ENCODE assay signal across 16 cellular contexts in genomic region chr7:572668-573495, GRCh38. TPM values are rescaled to one million over a fixed set of nuclear protein-coding genes. Genes with fewer than 3 reads are reported as not detected.
A peak's percentile ranks its signal among the peaks of the same experiment; 100 is the strongest.
DNase-seq lines count a peak whose midpoint lies in the region; ATAC-seq and TF ChIP-seq lines count a peak whose summit lies in the region.
"Had no signal": no experiment of that assay in that cellular context is flagged by ENCODE, and none has a peak within 500 bp of the region (broad histone marks: within the 10 kb centered on the region; RNA-seq: fewer than 3 reads in every experiment).

No MANE protein-coding gene starts in this region.

- H3K4me1 ChIP-seq in NT2/D1 (ENCODE audit: insufficient read depth, insufficient read length) = peaks cover 23% of the 10 kb centered on the region
- peaks cover 1% of the 10 kb centered on the region; the same call in 1 of the 2 replicates for H3K4me1 ChIP-seq in iPS DF 6.9 (ENCODE audit: control insufficient read depth, insufficient read depth, low read length)
- H3K4me1 ChIP-seq in neural progenitor cell = peaks cover 15% of the 10 kb centered on the region

- peak overlapping the region; percentile 63 for H3K27ac Mint-ChIP-seq in neural progenitor cell
- H3K27ac Mint-ChIP-seq: B cell; CD8-positive, alpha-beta T cell had no signal

- peaks cover 39% of the 10 kb centered on the region for H3K4me1 Mint-ChIP-seq in neural progenitor cell
- H3K4me1 Mint-ChIP-seq: B cell had no signal

- peaks cover 11% of the 10 kb centered on the region for H3K27me3 Mint-ChIP-seq in neural progenitor cell (ENCODE audit: insufficient read depth, low read depth)
- H3K27me3 Mint-ChIP-seq: B cell had no signal

- peaks cover 3% of the 10 kb centered on the region for H3F3A ChIP-seq in neural progenitor cell (ENCODE audit: low read depth)

- H3K27ac ChIP-seq in iPS DF 6.9 (ENCODE audit: low read length) = no peak overlapping the region
- no peak overlapping the region for H3K27ac ChIP-seq in neural progenitor cell

- peak overlapping the region; percentile 24 for H3K9ac ChIP-seq in NT2/D1 (ENCODE audit: insufficient read length, low read depth)
- H3K9ac ChIP-seq in neural progenitor cell = no peak overlapping the region

- H3K4me3 Mint-ChIP-seq in neural progenitor cell = no peak overlapping the region
- H3K4me3 Mint-ChIP-seq: B cell; CD8-positive, alpha-beta T cell had no signal

- no peaks in the 10 kb centered on the region for H3K27me3 ChIP-seq in H7 (ENCODE audit: control insufficient read depth, insufficient read depth, low read length)
- H3K27me3 ChIP-seq in NT2/D1 (ENCODE audit: insufficient read depth, insufficient read length) = no peaks in the 10 kb centered on the region
- no peaks in the 10 kb centered on the region for H3K27me3 ChIP-seq in iPS DF 6.9 (ENCODE audit: control insufficient read depth, insufficient read depth, low read length)
- H3K27me3 ChIP-seq in neural progenitor cell = no peaks in the 10 kb centered on the region

- H2AFZ ChIP-seq in neural progenitor cell (replicated peaks) = no peak overlapping the region

- no peaks in the 10 kb centered on the region for H3K9me3 Mint-ChIP-seq in neural progenitor cell
- H3K9me3 Mint-ChIP-seq: CD8-positive, alpha-beta T cell had no signal

- no peaks in the 10 kb centered on the region for H3K79me2 ChIP-seq in neural progenitor cell (ENCODE audit: low read depth)

- no peak for TF ChIP-seq CTCF in neural progenitor cell (IDR thresholded peaks at IDR 0.05)
- no peak for TF ChIP-seq CTCF in GM20000 (IDR thresholded peaks at IDR 0.05; ENCODE audit: extremely low read depth, missing control alignments)

- H3K9me3 ChIP-seq in NT2/D1 (ENCODE audit: insufficient read depth, low read length) (no peaks in the 10 kb centered on the region; the same call in 1 of the 2 replicates), iPS DF 6.9 (ENCODE audit: control insufficient read depth, insufficient read depth, low read length) (no peaks in the 10 kb centered on the region), neural progenitor cell (ENCODE audit: low read depth) (no peaks in the 10 kb centered on the region)

- no peak overlapping the region for H3K4me2 ChIP-seq in neural progenitor cell

- H4K20me1 ChIP-seq in neural progenitor cell (ENCODE audit: low read depth) = no peaks in the 10 kb centered on the region

- DNase-seq in H7 (peak; percentile 93), NT2/D1 (ENCODE audit: low read depth, low spot score) (peak; percentile 70), iPS DF 6.9 (ENCODE audit: low read depth, low spot score) (peak; percentile 37), neural progenitor cell (ENCODE audit: low spot score) (peak; percentile 39), NCI-H510A treated with DMSO at 0.1 percent for 48 hours (lab: John Stamatoyannopoulos, UW) (no peak), GM20000 (ENCODE audit: low spot score) (no peak), NCI-H526 (lab: John Stamatoyannopoulos, UW) (no peak)
- DNase-seq: CD8-positive, alpha-beta T cell; IMR-90; Kasumi-1; NCI-H1930; NCI-H524 treated with DMSO at 0.1 percent for 48 hours; OCI-M1; RPMI8226 had no signal

- H3K4me3 ChIP-seq in H7 (ENCODE audit: insufficient read depth, low read depth, low read length) (no peak overlapping the region), NT2/D1 (ENCODE audit: insufficient read length, low read depth) (no peak overlapping the region), iPS DF 6.9 (ENCODE audit: low read length) (no peak overlapping the region), neural progenitor cell (no peak overlapping the region)

- ATAC-seq in GM21367 (IDR thresholded peaks at IDR 0.05; ENCODE audit: unreplicated experiment) = no peak
- ATAC-seq: CD8-positive, alpha-beta T cell had no signal

- peaks cover 5% of the 10 kb centered on the region for H3K36me3 Mint-ChIP-seq in neural progenitor cell

- no CpG with 5 or more reads among the region's 48 CpGs for WGBS in iPS DF 6.9 (ENCODE audit: insufficient coverage, insufficient read length)

- no peaks in the 10 kb centered on the region for H3K36me3 ChIP-seq in H7 (replicated peaks; ENCODE audit: control insufficient read depth, insufficient read depth, low read length)
- H3K36me3 ChIP-seq in NT2/D1 (ENCODE audit: insufficient read depth, insufficient read length, low read length) = peaks cover 19% of the 10 kb centered on the region
- H3K36me3 ChIP-seq in iPS DF 6.9 (ENCODE audit: control insufficient read depth, insufficient read depth, low read length) = no peaks in the 10 kb centered on the region
- no peaks in the 10 kb centered on the region for H3K36me3 ChIP-seq in neural progenitor cell

RNA-seq across cellular contexts. Expression of gene PDGFA, which starts 53.2 kb away (rescaled TPM):
- 149 and 202 TPM in 2 replicates for total RNA-seq in H7 (2014; rRNA removed; shearing (Covaris generic))
- total RNA-seq in neural progenitor cell (ENCODE audit: low replicate concordance) = 9.8 and 13.7 TPM in 2 replicates

Comparison
In these comparisons a context has a peak if more than half of its experiments do, and no peak if none do; other contexts are left out.
1. DNase-seq: peak in H7 (single experiment), NT2/D1 (single experiment), iPS DF 6.9 (single experiment) and neural progenitor cell (single experiment); none in NCI-H510A treated with DMSO at 0.1 percent for 48 hours (single experiment), GM20000 (single experiment) and NCI-H526 (0 of 2).
2. RNA of gene PDGFA, which starts 53.2 kb away (total RNA-seq): 149 to 202 TPM in H7; 9.8 to 13.7 TPM in neural progenitor cell; every median in the first group is over 10 times any median in the second.